31 cellular contexts compared by ENCODE assay signal in genomic region chr9:69340631-69341030, GRCh38. TPM values are rescaled to one million over a fixed set of nuclear protein-coding genes. Genes with fewer than 3 reads are reported as not detected.
DNase-seq lines count a peak whose midpoint lies in the region; ATAC-seq, FAIRE-seq and TF ChIP-seq lines count a peak whose summit lies in the region.
"Had no signal": no experiment of that assay in that cellular context is flagged by ENCODE, and none has a peak within 500 bp of the region (broad histone marks: within the 10 kb centered on the region; RNA-seq: fewer than 3 reads in every experiment).

No MANE protein-coding gene starts in this region.

- CTCF ChIA-PET in HEK293 (lab: Yijun Ruan, JAX), result interaction anchor here (0.6 to 0.7 kb wide), 2 partner anchors 8 to 119 kb away, joined by 3 read pairs; no protein-coding TSS in a partner anchor

- POLR2A ChIA-PET in HEK293 (lab: Yijun Ruan, JAX), result no interaction called here

- H3K27me3 ChIP-seq in adrenal gland, result no peaks in the 10 kb centered on the region
- H3K27me3 ChIP-seq: BE2C, BLaER1 had no signal

- H3K9me3 Mint-ChIP-seq in nephron progenitor cell, result no peaks in the 10 kb centered on the region

- intact Hi-C loops in adrenal gland (cut with DNase I), result no loop called here

- H3K4me1 ChIP-seq in HEK293 (ENCODE audit: control insufficient read depth, insufficient read depth, low read length) (no peaks in the 10 kb centered on the region), adrenal gland (replicated peaks in 1 of 2) (no peaks in the 10 kb centered on the region)
- H3K4me1 ChIP-seq: BE2C, BLaER1 had no signal

- peaks cover 18% of the 10 kb centered on the region for H3K4me1 Mint-ChIP-seq in nephron progenitor cell
- H3K4me1 Mint-ChIP-seq: CD14-positive monocyte; CD4-positive, alpha-beta memory T cell; CD4-positive, CD25-positive, alpha-beta regulatory T cell; CD8-positive, alpha-beta memory T cell had no signal

- peak overlapping the region; percentile 71 for H3K27ac Mint-ChIP-seq in nephron progenitor cell
- H3K27ac Mint-ChIP-seq: CD14-positive monocyte; CD4-positive, alpha-beta memory T cell; CD4-positive, CD25-positive, alpha-beta regulatory T cell; CD8-positive, alpha-beta memory T cell had no signal

- FAIRE-seq in HTR-8/SVneo (lab: Jason Lieb, UNC) (peak; percentile 20), urothelium cell line (lab: Jason Lieb, UNC) (peak; percentile 84)
- FAIRE-seq: A204.1, GM12878, GM12892, GM18507 had no signal

- H3K36me3 ChIP-seq in HEK293 (ENCODE audit: control insufficient read depth in 2 of 2, insufficient read depth in 1 of 2, low read length in 2 of 2) (no peaks in the 10 kb centered on the region), adrenal gland (replicated peaks in 1 of 2) (no peaks in the 10 kb centered on the region)
- H3K36me3 ChIP-seq: BE2C, BLaER1 had no signal

- no peaks in the 10 kb centered on the region for H3K27me3 Mint-ChIP-seq in nephron progenitor cell (ENCODE audit: low read depth, poor library complexity)
- H3K27me3 Mint-ChIP-seq: CD4-positive, CD25-positive, alpha-beta regulatory T cell had no signal

- no peak for TF ChIP-seq POLR2A in adrenal gland (IDR thresholded peaks at IDR 0.05)

- DNase-seq in HTR-8/SVneo (ENCODE audit: insufficient read length, low spot score) (no peak), nephron progenitor cell (no peak), urothelium cell line (ENCODE audit: low spot score) (no peak), dedifferentiated amniotic fluid mesenchymal stem cell (ENCODE audit: extremely low spot score) (no peak), adrenal gland (no peak)
- DNase-seq: 8988T; ACHN; BE2C; C1 segment of cervical spinal cord; CD4-positive, alpha-beta memory T cell; CD4-positive, CD25-positive, alpha-beta regulatory T cell; CD8-positive, alpha-beta memory T cell; COR-L47; DMS 273 treated with DMSO at 0.1 percent for 48 hours; DMS153; DMS53; DMS79; DND-41; EL; GDM1 had no signal

- TF ChIP-seq CTCF in HEK293 (tag by site-specific recombination; IDR thresholded peaks at IDR 0.05), result no peak
- no peak for TF ChIP-seq CTCF in nephron progenitor cell (IDR thresholded peaks at IDR 0.05)
- TF ChIP-seq CTCF in adrenal gland (IDR thresholded peaks at IDR 0.05), result no peak

- H3K9me3 ChIP-seq in HEK293 (ENCODE audit: control insufficient read depth, insufficient read depth, low read depth, low read length) (no peaks in the 10 kb centered on the region), adrenal gland (replicated peaks in 1 of 3) (no peaks in the 10 kb centered on the region)
- H3K9me3 ChIP-seq: BE2C, BLaER1 had no signal

- no peak overlapping the region for H3K4me3 Mint-ChIP-seq in nephron progenitor cell
- H3K4me3 Mint-ChIP-seq: CD14-positive monocyte; CD4-positive, alpha-beta memory T cell; CD4-positive, CD25-positive, alpha-beta regulatory T cell; CD8-positive, alpha-beta memory T cell had no signal

- H3K27ac ChIP-seq in HEK293 (ENCODE audit: extremely low read depth, low read depth, low read length) (no peak overlapping the region), adrenal gland (no peak overlapping the region)
- H3K27ac ChIP-seq: BLaER1 had no signal

- no peaks in the 10 kb centered on the region for H3K36me3 Mint-ChIP-seq in nephron progenitor cell (ENCODE audit: low read depth)
- H3K36me3 Mint-ChIP-seq: CD14-positive monocyte; CD4-positive, alpha-beta memory T cell; CD4-positive, CD25-positive, alpha-beta regulatory T cell; CD8-positive, alpha-beta memory T cell had no signal

- H3K4me3 ChIP-seq in HEK293 (ENCODE audit: low read depth, low read length), result no peak overlapping the region
- H3K4me3 ChIP-seq in adrenal gland, result no peak overlapping the region
- H3K4me3 ChIP-seq: BLaER1, GM12878 had no signal

- 13 to 71% (median 20%) methylated on average over 3 of the region's 3 CpGs for WGBS in adrenal gland, 4 donors

- ATAC-seq in HG02763 (IDR thresholded peaks at IDR 0.05; ENCODE audit: unreplicated experiment), result no peak
- ATAC-seq: GM12878 had no signal

TF ChIP-seq in HEK293, 187 proteins besides CTCF, POLR2A, EP300 and RAD21:
- TF ChIP-seq, protein P1, sequence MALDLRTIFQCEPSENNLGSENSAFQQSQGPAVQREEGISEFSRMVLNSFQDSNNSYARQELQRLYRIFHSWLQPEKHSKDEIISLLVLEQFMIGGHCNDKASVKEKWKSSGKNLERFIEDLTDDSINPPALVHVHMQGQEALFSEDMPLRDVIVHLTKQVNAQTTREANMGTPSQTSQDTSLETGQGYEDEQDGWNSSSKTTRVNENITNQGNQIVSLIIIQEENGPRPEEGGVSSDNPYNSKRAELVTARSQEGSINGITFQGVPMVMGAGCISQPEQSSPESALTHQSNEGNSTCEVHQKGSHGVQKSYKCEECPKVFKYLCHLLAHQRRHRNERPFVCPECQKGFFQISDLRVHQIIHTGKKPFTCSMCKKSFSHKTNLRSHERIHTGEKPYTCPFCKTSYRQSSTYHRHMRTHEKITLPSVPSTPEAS (tag by site-specific recombination; IDR thresholded peaks at IDR 0.05), result peak; percentile 91
- TF ChIP-seq BCL11A (tag by site-specific recombination; IDR thresholded peaks at IDR 0.05; ENCODE audit: low read depth) (no peak), PATZ1 (tag by site-specific recombination; IDR thresholded peaks at IDR 0.05) (no peak)
- TF ChIP-seq, protein P2, sequence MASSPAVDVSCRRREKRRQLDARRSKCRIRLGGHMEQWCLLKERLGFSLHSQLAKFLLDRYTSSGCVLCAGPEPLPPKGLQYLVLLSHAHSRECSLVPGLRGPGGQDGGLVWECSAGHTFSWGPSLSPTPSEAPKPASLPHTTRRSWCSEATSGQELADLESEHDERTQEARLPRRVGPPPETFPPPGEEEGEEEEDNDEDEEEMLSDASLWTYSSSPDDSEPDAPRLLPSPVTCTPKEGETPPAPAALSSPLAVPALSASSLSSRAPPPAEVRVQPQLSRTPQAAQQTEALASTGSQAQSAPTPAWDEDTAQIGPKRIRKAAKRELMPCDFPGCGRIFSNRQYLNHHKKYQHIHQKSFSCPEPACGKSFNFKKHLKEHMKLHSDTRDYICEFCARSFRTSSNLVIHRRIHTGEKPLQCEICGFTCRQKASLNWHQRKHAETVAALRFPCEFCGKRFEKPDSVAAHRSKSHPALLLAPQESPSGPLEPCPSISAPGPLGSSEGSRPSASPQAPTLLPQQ (tag by site-specific recombination; IDR thresholded peaks at IDR 0.05), result no peak

RNA-seq across cellular contexts. Expression of gene ENTREP1, which starts 15.6 kb away (rescaled TPM):
- 10 to 100 TPM in 2 of 8 donors, 1 to 10 TPM in 6; 4.0 to 11.0 (median 6.9) TPM for total RNA-seq in adrenal gland
- 10 to 100 TPM in 2 of 3 donors, 1 to 10 TPM in 1; 4.1 to 13.7 (median 13.3) TPM for polyA plus RNA-seq in adrenal gland
- total RNA-seq: A673; CD4-positive, CD25-positive, alpha-beta regulatory T cell; CD8-positive, alpha-beta memory T cell; G401; GM12878 had no signal
- polyA plus RNA-seq: AG04450; CD14-positive monocyte; CD4-positive, CD25-positive, alpha-beta regulatory T cell; CD8-positive, alpha-beta memory T cell; GM12878 had no signal
